Comparison of ENCODE assay signal across 1 cellular context in genomic region chr12:53235742-53236442, GRCh38.
TF ChIP-seq lines count a peak whose summit lies in the region.

No MANE protein-coding gene starts in this region.

TF ChIP-seq in GM23338, 12 proteins besides CTCF, POLR2A, EP300 and RAD21:
- TF ChIP-seq CREB1 (CRISPR knock-in tag; IDR thresholded peaks at IDR 0.05; ENCODE audit: low read depth) (no peak), REST (IDR thresholded peaks at IDR 0.05; ENCODE audit: unreplicated experiment) (no peak), ZNF462 (CRISPR knock-in tag; IDR thresholded peaks at IDR 0.05) (peak; percentile 80), ZNF114 (CRISPR knock-in tag; IDR thresholded peaks at IDR 0.05) (no peak), NANOG (IDR thresholded peaks at IDR 0.05; ENCODE audit: borderline replicate concordance) (no peak)
